ENCODE assay signal across 2 cellular contexts in genomic region chr1:226309398-226310122, GRCh38.
A peak's percentile ranks its signal among the peaks of the same experiment; 100 is the strongest.
TF ChIP-seq lines count a peak whose summit lies in the region.

No MANE protein-coding gene starts in this region.

TF ChIP-seq in HEK293, 187 proteins besides CTCF, POLR2A, EP300 and RAD21 (continued from another document and continues in another):
- TF ChIP-seq AEBP2 (tag by site-specific recombination; IDR thresholded peaks at IDR 0.05; ENCODE audit: borderline replicate concordance) (no peak), ZNF423 (tag by site-specific recombination; IDR thresholded peaks at IDR 0.05) (no peak), MYNN (tag by site-specific recombination; IDR thresholded peaks at IDR 0.05; ENCODE audit: borderline replicate concordance) (no peak; the same call in 1 of the 2 replicates), ZBTB44 (tag by site-specific recombination; IDR thresholded peaks at IDR 0.05) (peak; percentile 83), ZNF211 (tag by site-specific recombination; IDR thresholded peaks at IDR 0.05; ENCODE audit: low read depth) (no peak), RBAK (tag by site-specific recombination; IDR thresholded peaks at IDR 0.05) (no peak), ZNF548 (tag by site-specific recombination; IDR thresholded peaks at IDR 0.05) (no peak), ZNF549 (tag by site-specific recombination; IDR thresholded peaks at IDR 0.05) (no peak; the same call in 1 of the 2 replicates), SCRT2 (tag by site-specific recombination; IDR thresholded peaks at IDR 0.05) (no peak; the same call in 1 of the 2 replicates), ZNF132 (tag by site-specific recombination; IDR thresholded peaks at IDR 0.05; ENCODE audit: borderline replicate concordance) (no peak), ZNF660 (tag by site-specific recombination; IDR thresholded peaks at IDR 0.05) (peak; percentile 78), ZNF23 (tag by site-specific recombination; IDR thresholded peaks at IDR 0.05; ENCODE audit: borderline replicate concordance) (no peak), ZBTB11 (tag by site-specific recombination; conservative IDR thresholded peaks at IDR 0.05; ENCODE audit: low read depth) (peak; percentile 89), HIC1 (tag by site-specific recombination; IDR thresholded peaks at IDR 0.05) (no peak), ZSCAN5A (tag by site-specific recombination; IDR thresholded peaks at IDR 0.05) (peak; percentile 70; the same call in 1 of the 2 replicates), ZBTB17 (tag by site-specific recombination; IDR thresholded peaks at IDR 0.05) (peak; percentile 85), SP3 (tag by site-specific recombination; IDR thresholded peaks at IDR 0.05) (no peak), ZNF830 (tag by site-specific recombination; IDR thresholded peaks at IDR 0.05; ENCODE audit: low read depth) (no peak), ZFHX2 (tag by site-specific recombination; conservative IDR thresholded peaks at IDR 0.05) (no peak)

TF ChIP-seq in GM12878, 131 proteins besides CTCF, POLR2A, EP300 and RAD21 (continued from another document):
- TF ChIP-seq SREBF2 (IDR thresholded peaks at IDR 0.05; ENCODE audit: low read length): no peak
- no peak; the same call in 1 of the 2 replicates for TF ChIP-seq BACH1 (IDR thresholded peaks at IDR 0.05; ENCODE audit: borderline replicate concordance)
- TF ChIP-seq CREB1 (IDR thresholded peaks at IDR 0.05; ENCODE audit: low read depth): no peak
- TF ChIP-seq USF2 (IDR thresholded peaks at IDR 0.05; ENCODE audit: borderline replicate concordance, low read depth, low read length): no peak
- TF ChIP-seq IKZF1 (conservative IDR thresholded peaks at IDR 0.05): peak; percentile 15
- no peak for TF ChIP-seq CHD1 (IDR thresholded peaks at IDR 0.05; ENCODE audit: low read depth, low read length)
- TF ChIP-seq ZNF24 (IDR thresholded peaks at IDR 0.05): no peak
- TF ChIP-seq NR2C1 (IDR thresholded peaks at IDR 0.05): no peak
- TF ChIP-seq NFXL1 (IDR thresholded peaks at IDR 0.05; ENCODE audit: borderline replicate concordance): no peak
- TF ChIP-seq SP1 (IDR thresholded peaks at IDR 0.05; ENCODE audit: low read depth, low read length): no peak
- TF ChIP-seq EED (IDR thresholded peaks at IDR 0.05; ENCODE audit: low read depth): peak; percentile 36; the same call in 1 of the 2 replicates
- no peak for TF ChIP-seq SUPT20H (IDR thresholded peaks at IDR 0.05; ENCODE audit: borderline replicate concordance, control insufficient read depth, low read depth, low read length)
- no peak for TF ChIP-seq TCF12 (IDR thresholded peaks at IDR 0.05; ENCODE audit: low read depth, low read length)
- TF ChIP-seq IRF5 (IDR thresholded peaks at IDR 0.05; ENCODE audit: borderline replicate concordance): no peak
- no peak for TF ChIP-seq CBX3 (IDR thresholded peaks at IDR 0.05; ENCODE audit: borderline replicate concordance, low read depth)
- TF ChIP-seq IRF3 (IDR thresholded peaks at IDR 0.05): no peak
- no peak for TF ChIP-seq GABPA (IDR thresholded peaks at IDR 0.05; ENCODE audit: low read depth)
- no peak for TF ChIP-seq HDGF (IDR thresholded peaks at IDR 0.05)
- 0 out of 4 replicates have a peak, but pooled peaks of 1 of the 2 experiments have one; percentile 25 for TF ChIP-seq IKZF2 (IDR thresholded peaks at IDR 0.05)
- no peak for TF ChIP-seq POLR2AphosphoS2 (IDR thresholded peaks at IDR 0.05; ENCODE audit: low read depth, low read length)
- TF ChIP-seq MYB (IDR thresholded peaks at IDR 0.05; ENCODE audit: borderline replicate concordance, low read depth, low read length): no peak
- TF ChIP-seq EZH2 (IDR thresholded peaks at IDR 0.05; ENCODE audit: borderline replicate concordance, control insufficient read depth, low read depth, low read length): no peak
- TF ChIP-seq ATF2 (IDR thresholded peaks at IDR 0.05; ENCODE audit: low read length): no peak
